ENCODE assay signal across 39 cellular contexts in the genomic region with DNA sequence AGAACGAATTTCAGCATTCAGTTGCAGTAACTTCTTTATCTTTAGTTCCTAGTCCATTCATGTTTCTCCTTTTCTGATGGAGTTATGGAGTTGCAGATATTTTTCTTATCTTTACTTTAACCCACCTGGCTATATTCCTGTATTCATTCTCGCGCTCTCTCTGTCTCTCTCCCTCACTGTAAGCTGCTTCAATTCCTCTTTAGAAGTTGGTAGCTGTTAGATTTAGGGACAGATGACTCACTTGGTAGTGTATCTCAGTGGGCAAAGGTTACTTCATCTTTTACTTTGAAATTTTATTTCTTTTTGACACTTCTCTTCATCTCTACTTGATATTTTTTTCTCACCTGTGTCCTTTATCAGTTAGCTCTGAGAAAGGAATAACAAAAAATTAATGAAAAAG. TPM values are rescaled to one million over a fixed set of nuclear protein-coding genes. Genes with fewer than 3 reads are reported as not detected.
"Had no signal": no experiment of that assay in that cellular context is flagged by ENCODE, and none has a peak within 500 bp of the region (broad histone marks: within the 10 kb centered on the region; RNA-seq: fewer than 3 reads in every experiment).

No MANE protein-coding gene starts in this region.

- H3K4me3 ChIP-seq: MG63 had no signal

- H3K36me3 ChIP-seq: MG63 had no signal

- H3K4me2 ChIP-seq: KMS-11 had no signal

- DNase-seq: Karpas-422, Kasumi-1, MG63, MM.1S, MV-4-11, NCI-H1048, NCI-H1092, NCI-H1092 treated with DMSO at 0.1 percent for 48 hours, NCI-H1105, NCI-H1105 treated with DMSO at 0.1 percent for 48 hours, NCI-H1417, NCI-H1417 treated with DMSO at 0.1 percent for 48 hours, NCI-H1436 treated with DMSO at 0.1 percent for 48 hours, NCI-H146, NCI-H1694, NCI-H1694 treated with DMSO at 0.1 percent for 48 hours, NCI-H187, NCI-H187 treated with DMSO at 0.1 percent for 48 hours, NCI-H1930, NCI-H2029, NCI-H2029 treated with DMSO at 0.1 percent for 48 hours, NCI-H2081, NCI-H2081 treated with DMSO at 0.1 percent for 48 hours, NCI-H2107, NCI-H2171, NCI-H2171 treated with DMSO at 0.1 percent for 48 hours, NCI-H2227 treated with DMSO at 0.1 percent for 48 hours, NCI-H226, NCI-H345, NCI-H446, NCI-H446 treated with DMSO at 0.1 percent for 48 hours, NCI-H510A, NCI-H510A treated with DMSO at 0.1 percent for 48 hours, NCI-H524 had no signal

- H3K27me3 ChIP-seq: MG63 had no signal

- H3K9me3 ChIP-seq: MG63 had no signal

- H3K27ac ChIP-seq: KMS-11 had no signal

RNA-seq across cellular contexts. Expression of gene BRS3, which starts 49.6 kb away (rescaled TPM):
- total RNA-seq: LHCN-M2, M059J, MCF 10A, NCI-H460 had no signal
